27 cellular contexts compared by ENCODE assay signal in genomic region chr5:137113939-137114338, GRCh38.
A peak's percentile ranks its signal among the peaks of the same experiment; 100 is the strongest.
DNase-seq lines count a peak whose midpoint lies in the region; ATAC-seq and TF ChIP-seq lines count a peak whose summit lies in the region.
"Had no signal": no experiment of that assay in that cellular context is flagged by ENCODE, and none has a peak within 500 bp of the region (broad histone marks: within the 10 kb centered on the region; RNA-seq: fewer than 3 reads in every experiment).

No MANE protein-coding gene starts in this region.

- DNase-seq in PC-3: no peak
- no peak for DNase-seq in NCI-H1417 treated with DMSO at 0.1 percent for 48 hours (lab: John Stamatoyannopoulos, UW)
- DNase-seq in activated T-cell treated with anti-CD3 and anti-CD28 coated beads for 4 hours: no peak
- no peak for DNase-seq in stimulated activated CD4-positive, alpha-beta T cell treated with anti-CD3 and anti-CD28 coated beads, Interleukin-2, amount 100 ng/mL, for 24 hours
- no peak for DNase-seq in GM10266 (ENCODE audit: extremely low spot score)
- DNase-seq: activated CD4-positive, alpha-beta memory T cell treated with anti-CD3 and anti-CD28 coated beads, Interleukin-2, amount 10 ng/mL, durations not matched to agents 7 days and 5 days; activated CD4-positive, alpha-beta T cell treated with anti-CD3 and anti-CD28 coated beads for 1 hour; activated effector memory CD4-positive, alpha-beta T cell treated with Interleukin-2 at 50 U/mL for 16 hours; aorta; CD4-positive, alpha-beta memory T cell; foreskin melanocyte; H9; heart left ventricle; KG1; NCI-H1105 treated with DMSO at 0.1 percent for 48 hours; NCI-H1930; NCI-H524; right lobe of liver; stimulated activated CD4-positive, alpha-beta T cell treated with anti-CD3 and anti-CD28 coated beads, Interleukin-2, amount 100 ng/mL, for 48 hours; SW 1271; transverse colon had no signal

- CTCF ChIA-PET in PC-3 (lab: Charles Lee): no interaction called here

- intact Hi-C loops in PC-3 (cut with micrococcal nuclease): no loop called here

- no peak overlapping the region for H3K9ac ChIP-seq in BLaER1 treated with 17β-estradiol and CSF1 and Interleukin-3, amounts not matched to agents 10 nM and 100 nM
- no peak overlapping the region for H3K9ac ChIP-seq in PC-3 (ENCODE audit: low read length)

- H2AFZ ChIP-seq in PC-3 (ENCODE audit: low read length): no peak overlapping the region

- H3K27ac ChIP-seq in BLaER1 treated with 17β-estradiol and CSF1 and Interleukin-3, amounts not matched to agents 10 nM and 100 nM: peak overlapping the region in 3 of 11 experiments; percentile 36 to 57 (median 47); a peak in 2 of 22 replicates
- H3K27ac ChIP-seq in PC-3 (ENCODE audit: low read length): no peak overlapping the region
- H3K27ac ChIP-seq: heart left ventricle, HL-60, right lobe of liver, transverse colon had no signal

- no peaks in the 10 kb centered on the region for H3F3A ChIP-seq in PC-3 (ENCODE audit: low read length, unreplicated experiment)

- H3K4me3 ChIP-seq in BLaER1 treated with 17β-estradiol and CSF1 and Interleukin-3, amounts not matched to agents 10 nM and 100 nM: no peak overlapping the region
- H3K4me3 ChIP-seq in PC-3 (ENCODE audit: low read length): no peak overlapping the region
- H3K4me3 ChIP-seq: heart left ventricle, MG63, right lobe of liver, transverse colon had no signal

- ATAC-seq in GM19351 (IDR thresholded peaks at IDR 0.05; ENCODE audit: unreplicated experiment) (peak; percentile 55), HG02588 (IDR thresholded peaks at IDR 0.05; ENCODE audit: unreplicated experiment) (peak; percentile 72), PC-3 (no peak)
- ATAC-seq: right lobe of liver, Right ventricle myocardium inferior had no signal

- H4K20me1 ChIP-seq in BLaER1 treated with 17β-estradiol and CSF1 and Interleukin-3, amounts not matched to agents 10 nM and 100 nM: no peaks in the 10 kb centered on the region
- no peaks in the 10 kb centered on the region for H4K20me1 ChIP-seq in PC-3 (ENCODE audit: low read length)

- no peaks in the 10 kb centered on the region for H3K79me2 ChIP-seq in PC-3 (ENCODE audit: low read length)

- TF ChIP-seq CTCF in PC-3 (conservative IDR thresholded peaks at IDR 0.05; ENCODE audit: low read depth, low read length) (no peak), GM10266 (IDR thresholded peaks at IDR 0.05; ENCODE audit: control insufficient read depth, insufficient read depth, low read depth, missing control alignments) (no peak)

- H3K27me3 ChIP-seq in BLaER1 treated with 17β-estradiol and CSF1 and Interleukin-3, amounts not matched to agents 10 nM and 100 nM: no peaks in the 10 kb centered on the region
- H3K27me3 ChIP-seq in PC-3 (ENCODE audit: low read length): no peaks in the 10 kb centered on the region
- H3K27me3 ChIP-seq: heart left ventricle, MG63, right lobe of liver, transverse colon had no signal

- H3K4me2 ChIP-seq in BLaER1 treated with 17β-estradiol and CSF1 and Interleukin-3, amounts not matched to agents 10 nM and 100 nM: peak overlapping the region in 6 of 11 experiments; percentile 69 to 90 (median 82); a peak in 10 of 22 replicates
- H3K4me2 ChIP-seq in PC-3 (ENCODE audit: low read length): 0 out of 2 replicates have a peak overlapping the region, but pooled peaks have one; percentile 8

- peaks cover 19 to 23% (median 21%) of the 10 kb centered on the region in 10 experiments for H3K4me1 ChIP-seq in BLaER1 treated with 17β-estradiol and CSF1 and Interleukin-3, amounts not matched to agents 10 nM and 100 nM
- peaks cover 14% of the 10 kb centered on the region for H3K4me1 ChIP-seq in PC-3 (ENCODE audit: insufficient read depth, low read length)
- H3K4me1 ChIP-seq: heart left ventricle, right lobe of liver, transverse colon had no signal

- H3K36me3 ChIP-seq in BLaER1 treated with 17β-estradiol and CSF1 and Interleukin-3, amounts not matched to agents 10 nM and 100 nM: no peaks in the 10 kb centered on the region
- no peaks in the 10 kb centered on the region for H3K36me3 ChIP-seq in PC-3 (ENCODE audit: low read depth, low read length)
- H3K36me3 ChIP-seq: heart left ventricle, right lobe of liver, transverse colon had no signal

- no TSS peak for BruUV-seq in PC-3 (replicated peaks; lab: Mats Ljungman, UMichigan)

- H3K9me2 ChIP-seq in PC-3 (replicated peaks; ENCODE audit: low read length): no peaks in the 10 kb centered on the region

- H3K9me3 ChIP-seq in BLaER1 treated with 17β-estradiol and CSF1 and Interleukin-3, amounts not matched to agents 10 nM and 100 nM (replicated peaks in 1 of 11): no peaks in the 10 kb centered on the region
- no peaks in the 10 kb centered on the region for H3K9me3 ChIP-seq in PC-3 (ENCODE audit: low read length)
- H3K9me3 ChIP-seq: heart left ventricle, MG63, right lobe of liver, transverse colon had no signal

- POLR2A ChIA-PET in PC-3 (lab: Charles Lee; ENCODE audit: unreplicated experiment): no interaction called here
